14 cellular contexts compared by ENCODE assay signal in the genomic region with DNA sequence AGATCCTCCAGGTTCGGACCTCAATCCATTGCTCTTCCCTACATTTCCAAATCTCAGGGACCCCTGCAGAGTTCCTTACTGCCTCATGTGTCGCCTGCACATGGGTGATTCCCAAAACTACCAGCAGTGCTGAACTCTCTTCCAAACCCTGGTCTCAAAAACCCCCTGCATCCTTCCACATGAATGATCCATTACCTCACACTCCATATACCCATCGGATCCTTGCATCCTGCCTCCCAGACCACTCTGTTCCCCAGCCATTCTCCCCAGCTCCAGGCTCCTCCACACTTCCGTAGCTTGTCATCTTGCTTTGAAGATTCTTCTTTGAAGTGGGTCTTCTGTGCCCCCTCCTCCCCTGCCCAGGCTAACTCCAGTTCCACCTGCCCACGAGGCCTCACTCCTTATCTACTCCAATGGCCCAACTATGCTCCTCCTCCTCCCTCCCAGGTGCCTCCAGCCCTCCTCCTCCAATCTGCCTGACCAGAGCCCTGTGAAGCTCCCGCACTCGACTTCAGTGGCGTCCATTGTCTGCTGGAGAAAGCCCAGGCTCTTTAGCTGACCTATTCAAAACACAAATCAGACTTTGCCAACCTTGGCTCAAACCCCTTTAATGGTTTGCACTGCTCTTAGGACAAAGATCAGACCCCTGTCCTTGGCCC. TPM values are rescaled to one million over a fixed set of nuclear protein-coding genes. Genes with fewer than 3 reads are reported as not detected.
DNase-seq lines count a peak whose midpoint lies in the region; FAIRE-seq and TF ChIP-seq lines count a peak whose summit lies in the region.
"Had no signal": no experiment of that assay in that cellular context is flagged by ENCODE, and none has a peak within 500 bp of the region (broad histone marks: within the 10 kb centered on the region; RNA-seq: fewer than 3 reads in every experiment).

No MANE protein-coding gene starts in this region.

- no peaks in the 10 kb centered on the region for H3K4me1 ChIP-seq in HEK293 (ENCODE audit: control insufficient read depth, insufficient read depth, low read length)
- H3K4me1 ChIP-seq in mesenchymal stem cell (ENCODE audit: control insufficient read depth, insufficient read depth, low read depth, low read length), result peaks cover 12% of the 10 kb centered on the region
- H3K4me1 ChIP-seq in stomach, result peaks cover 6 to 21% (median 12%) of the 10 kb centered on the region in 4 donors

- WGBS in mesenchymal stem cell, result 83% methylated on average over 8 of the region's 8 CpGs
- WGBS in stomach, 5 donors, result 64 to 76% (median 69%) methylated on average over 8 of the region's 8 CpGs

- H3K14ac ChIP-seq in mesenchymal stem cell (ENCODE audit: low read length in 2 of 2), result no peak overlapping the region

- H3K23ac ChIP-seq in mesenchymal stem cell (ENCODE audit: low read length in 2 of 2), result no peak overlapping the region

- H4K8ac ChIP-seq in mesenchymal stem cell (ENCODE audit: low read length), result no peak overlapping the region

- no peak overlapping the region for H3K4me3 ChIP-seq in HEK293 (ENCODE audit: low read depth, low read length)
- no peak overlapping the region for H3K4me3 ChIP-seq in bronchial epithelial cell (ENCODE audit: low read depth, low read length)
- no peak overlapping the region for H3K4me3 ChIP-seq in mesenchymal stem cell (ENCODE audit: insufficient read depth in 1 of 2, low read depth in 1 of 2, low read length in 2 of 2)
- H3K4me3 ChIP-seq in stomach, result no peak overlapping the region

- intact Hi-C loops in stomach (cut with DNase I; ENCODE audit: low total_unique reads), result no loop called here

- H2AFZ ChIP-seq in mesenchymal stem cell (ENCODE audit: low read depth, low read length), result no peak overlapping the region

- no peak overlapping the region for H3K9ac ChIP-seq in mesenchymal stem cell (ENCODE audit: low read length)

- H3K18ac ChIP-seq in mesenchymal stem cell (ENCODE audit: low read depth in 1 of 2, low read length in 2 of 2), result no peak overlapping the region

- TF ChIP-seq POLR2A in stomach (IDR thresholded peaks at IDR 0.05), result no peak

- CTCF ChIA-PET in HEK293 (lab: Yijun Ruan, JAX), result interaction anchor here (0.6 to 13.5 kb wide), 12 partner anchors 9 to 205 kb away, joined by 3 to 784 read pairs (median 6); a partner anchor contains a TSS

- TF ChIP-seq CTCF in HEK293 (tag by site-specific recombination; IDR thresholded peaks at IDR 0.05) (no peak), bronchial epithelial cell (IDR thresholded peaks at IDR 0.05; ENCODE audit: insufficient read depth, low read length, severe bottlenecking) (no peak), stomach (IDR thresholded peaks at IDR 0.05) (no peak)

- H3K79me1 ChIP-seq in mesenchymal stem cell (replicated peaks; ENCODE audit: low read length, poor library complexity, severe bottlenecking), result peaks cover 2% of the 10 kb centered on the region

- POLR2A ChIA-PET in HEK293 (lab: Yijun Ruan, JAX), result interaction anchor here (1.1 to 4.0 kb wide), 3 partner anchors 23 to 94 kb away, joined by 3 to 34 read pairs (median 9); no protein-coding TSS in a partner anchor

- H2AK5ac ChIP-seq in mesenchymal stem cell (ENCODE audit: low read length, severe bottlenecking), result peak overlapping the region; percentile 2

- H3K4ac ChIP-seq in mesenchymal stem cell (ENCODE audit: low read depth in 1 of 2, low read length in 2 of 2), result no peak overlapping the region

- no peak for DNase-seq in bronchial epithelial cell (ENCODE audit: low read depth)
- no peak for DNase-seq in mesenchymal stem cell
- DNase-seq in substantia nigra (lab: John Stamatoyannopoulos, UW), result no peak
- DNase-seq in NCI-H187 treated with DMSO at 0.1 percent for 48 hours (lab: John Stamatoyannopoulos, UW), result no peak
- no peak for DNase-seq in stomach
- no peak for DNase-seq in DMS 273 (lab: John Stamatoyannopoulos, UW; ENCODE audit: unreplicated experiment)
- DNase-seq: HCEC 1CT, Kasumi-1, NCI-H446, Right ventricle myocardium superior had no signal

- no peak overlapping the region for H2BK5ac ChIP-seq in mesenchymal stem cell (ENCODE audit: low read depth, low read length, poor library complexity, severe bottlenecking)

- H3K36me3 ChIP-seq in HEK293 (ENCODE audit: control insufficient read depth in 2 of 2, insufficient read depth in 1 of 2, low read length in 2 of 2) (no peaks in the 10 kb centered on the region), bronchial epithelial cell (ENCODE audit: control insufficient read depth, insufficient read depth, low read length) (no peaks in the 10 kb centered on the region), mesenchymal stem cell (ENCODE audit: control insufficient read depth in 1 of 2, insufficient read depth in 2 of 2, low read depth in 1 of 2, low read length in 2 of 2) (peaks cover 4 to 77% of the 10 kb centered on the region in 2 experiments), stomach (peaks cover 4 to 40% (median 35%) of the 10 kb centered on the region in 4 donors)

- no peak overlapping the region for H2BK15ac ChIP-seq in mesenchymal stem cell (ENCODE audit: low read depth, poor library complexity, severe bottlenecking)

- no peak overlapping the region for H2BK12ac ChIP-seq in mesenchymal stem cell (ENCODE audit: low read length in 2 of 2)

- H3K27me3 ChIP-seq in bronchial epithelial cell (ENCODE audit: control insufficient read depth, insufficient read depth, low read length), result no peaks in the 10 kb centered on the region
- peaks cover 0 to 17% of the 10 kb centered on the region in 2 experiments for H3K27me3 ChIP-seq in mesenchymal stem cell (ENCODE audit: control insufficient read depth in 1 of 2, insufficient read depth in 1 of 2, low read length in 2 of 2)
- no peaks in the 10 kb centered on the region for H3K27me3 ChIP-seq in stomach

- peak; percentile 58 for FAIRE-seq in bronchial epithelial cell (lab: Jason Lieb, UNC)
- FAIRE-seq: D721Med had no signal

- no peak overlapping the region for H2BK120ac ChIP-seq in mesenchymal stem cell (ENCODE audit: low read depth, low read length)

- no peak overlapping the region for H3K27ac ChIP-seq in HEK293 (ENCODE audit: extremely low read depth, low read depth, low read length)
- H3K27ac ChIP-seq in mesenchymal stem cell (ENCODE audit: low read length, poor library complexity, severe bottlenecking), result no peak overlapping the region
- peak overlapping the region; percentile 65 for H3K27ac ChIP-seq in substantia nigra (ENCODE audit: low read depth, low read length, poor library complexity, severe bottlenecking)
- no peak overlapping the region for H3K27ac ChIP-seq in stomach
- H3K27ac ChIP-seq: C4-2B had no signal

- no peak overlapping the region for H3K4me2 ChIP-seq in mesenchymal stem cell (ENCODE audit: low read length, poor library complexity, severe bottlenecking)

- TF ChIP-seq EP300 in stomach (IDR thresholded peaks at IDR 0.05), result no peak

- H3K9me3 ChIP-seq in HEK293 (ENCODE audit: control insufficient read depth, insufficient read depth, low read depth, low read length) (no peaks in the 10 kb centered on the region), mesenchymal stem cell (ENCODE audit: control insufficient read depth, low read length) (no peaks in the 10 kb centered on the region), stomach (no peaks in the 10 kb centered on the region)

- H4K91ac ChIP-seq in mesenchymal stem cell (ENCODE audit: low read length), result no peak overlapping the region

TF ChIP-seq in HEK293, 187 proteins besides CTCF, POLR2A, EP300 and RAD21:
- TF ChIP-seq EGR2 (tag by site-specific recombination; IDR thresholded peaks at IDR 0.05; ENCODE audit: low read depth) (peak; percentile 62), ZNF155 (tag by site-specific recombination; IDR thresholded peaks at IDR 0.05) (no peak), TCF7L2 (IDR thresholded peaks at IDR 0.05; ENCODE audit: borderline replicate concordance, low read depth, low read length) (no peak), HOXA7 (CRISPR knock-in tag; IDR thresholded peaks at IDR 0.05; ENCODE audit: borderline replicate concordance) (no peak), ZBTB17 (tag by site-specific recombination; IDR thresholded peaks at IDR 0.05) (peak; percentile 58)

RNA-seq across cellular contexts. Expression of a gene that starts 13.8 kb away (rescaled TPM):
- total RNA-seq in bronchial epithelial cell (0.90 and 3.9 TPM in 2 replicates), stomach (100 to 1,000 TPM in 1 of 5 donors, 10 to 100 TPM in 4; 15.9 to 114 (median 25.0) TPM)
- 1.2 TPM for polyA plus RNA-seq in mesenchymal stem cell (2013, experiment 1 of 2)
- 1.2 TPM for polyA plus RNA-seq in mesenchymal stem cell (2013, experiment 2 of 2)
- 10 to 100 TPM; 21.2 to 33.1 (median 22.9) TPM for polyA plus RNA-seq in stomach

RNA-seq across cellular contexts. Expression of a gene that starts 19.6 kb away (rescaled TPM):
- total RNA-seq in bronchial epithelial cell (0.38 TPM in 1 of 2 replicates, not detected in the other), stomach (1 to 10 TPM in 1 of 5 donors, not detected in 4; 1.8 TPM)
- polyA plus RNA-seq in mesenchymal stem cell (2013, experiment 1 of 2), result not detected
- not detected for polyA plus RNA-seq in mesenchymal stem cell (2013, experiment 2 of 2)
- polyA plus RNA-seq in stomach, result 1 to 10 TPM in 1 of 3 donors, not detected in 2; 7.6 TPM
- polyA plus RNA-seq: IgD-negative memory B cell had no signal

RNA-seq across cellular contexts. Expression of a gene that starts 28.1 kb away (rescaled TPM):
- total RNA-seq in bronchial epithelial cell (7.3 and 10.3 TPM in 2 replicates), stomach (10 to 100 TPM in 3 of 5 donors, 1 to 10 TPM in 2; 2.3 to 29.0 (median 18.1) TPM)
- 8.4 TPM for polyA plus RNA-seq in mesenchymal stem cell (2013, experiment 1 of 2)
- polyA plus RNA-seq in mesenchymal stem cell (2013, experiment 2 of 2), result 8.3 TPM
- 10 to 100 TPM in 1 of 3 donors, 1 to 10 TPM in 2; 6.3 to 18.2 (median 9.4) TPM for polyA plus RNA-seq in stomach

RNA-seq across cellular contexts. Expression of a gene that starts 39.1 kb away (rescaled TPM):
- 7.6 and 9.9 TPM in 2 replicates for total RNA-seq in bronchial epithelial cell
- polyA plus RNA-seq in mesenchymal stem cell (2013, experiment 1 of 2), result 28.1 TPM
- 30.9 TPM for polyA plus RNA-seq in mesenchymal stem cell (2013, experiment 2 of 2)
- 10 to 100 TPM in 4 of 5 donors, 1 to 10 TPM in 1; 3.5 to 47.4 (median 17.3) TPM for total RNA-seq in stomach
- polyA plus RNA-seq in stomach, result 10 to 100 TPM in 1 of 3 donors, 1 to 10 TPM in 2; 7.9 to 10.8 (median 8.5) TPM
